Comparison of ENCODE assay signal across 1 cellular context in genomic region chr5:82023530-82024095, GRCh38.
A peak's percentile ranks its signal among the peaks of the same experiment; 100 is the strongest.
TF ChIP-seq lines count a peak whose summit lies in the region.

No MANE protein-coding gene starts in this region.

TF ChIP-seq in K562, 482 proteins besides CTCF, POLR2A, EP300 and RAD21:
- no peak for TF ChIP-seq CREM (IDR thresholded peaks at IDR 0.05; ENCODE audit: low read depth)
- no peak for TF ChIP-seq SAP30 (IDR thresholded peaks at IDR 0.05; ENCODE audit: borderline replicate concordance, insufficient read depth, low read depth, low read length, poor library complexity, severe bottlenecking)
- no peak for TF ChIP-seq ELF2 (CRISPR knock-in tag; IDR thresholded peaks at IDR 0.05)
- TF ChIP-seq ZKSCAN1 (IDR thresholded peaks at IDR 0.05; ENCODE audit: low read depth, low read length): no peak
- no peak for TF ChIP-seq CEBPG (CRISPR knock-in tag; IDR thresholded peaks at IDR 0.05)
- peak in 1 of 2 experiments; percentile 19; a peak in 1 of 4 replicates for TF ChIP-seq CEBPG (tag; conservative IDR thresholded peaks at IDR 0.05 in 1 of 2, IDR thresholded peaks at IDR 0.05 in 1 of 2)
- peak; percentile 47; the same call in 1 of the 2 replicates for TF ChIP-seq CEBPB (tag; IDR thresholded peaks at IDR 0.05)
